ENCODE assay signal across 1 cellular context in the genomic region with DNA sequence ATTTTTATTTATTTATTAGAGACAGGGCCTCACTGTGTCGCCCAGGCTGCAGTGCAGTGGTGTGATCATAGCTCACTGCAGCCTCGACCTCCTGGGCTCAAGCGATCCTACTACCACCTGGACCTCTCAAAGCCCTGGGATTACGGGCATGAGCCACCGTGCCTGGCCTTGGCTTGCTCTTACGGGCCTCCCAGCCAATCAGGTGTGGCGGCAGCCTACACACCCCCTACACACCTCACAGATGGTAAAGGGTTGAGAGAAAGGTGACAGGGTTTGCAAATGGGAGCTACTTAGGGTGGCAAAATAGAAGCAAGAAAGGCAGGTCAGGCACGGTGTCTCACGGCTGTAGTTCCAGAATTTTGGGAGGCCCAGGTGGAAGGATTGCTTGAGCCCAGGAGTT.
A peak's percentile ranks its signal among the peaks of the same experiment; 100 is the strongest.
TF ChIP-seq lines count a peak whose summit lies in the region.

No MANE protein-coding gene starts in this region.

TF ChIP-seq in HepG2, 621 proteins besides CTCF, POLR2A, EP300 and RAD21:
- no peak for TF ChIP-seq SOX13 (IDR thresholded peaks at IDR 0.05)
- TF ChIP-seq SOX13 (CRISPR knock-in tag; conservative IDR thresholded peaks at IDR 0.05 in 1 of 2, IDR thresholded peaks at IDR 0.05 in 1 of 2), result no peak
- peak; percentile 59 for TF ChIP-seq NFYB (CRISPR knock-in tag; IDR thresholded peaks at IDR 0.05)
- 0 out of 2 replicates have a peak, but pooled peaks have one; percentile 11 for TF ChIP-seq ZNF891 (CRISPR knock-in tag; IDR thresholded peaks at IDR 0.05)
- TF ChIP-seq NFYC (CRISPR knock-in tag; IDR thresholded peaks at IDR 0.05), result peak; percentile 49; the same call in 1 of the 2 replicates
